18 cellular contexts compared by ENCODE assay signal in genomic region chr19:48474084-48474592, GRCh38. TPM values are rescaled to one million over a fixed set of nuclear protein-coding genes. Genes with fewer than 3 reads are reported as not detected.
A peak's percentile ranks its signal among the peaks of the same experiment; 100 is the strongest.
DNase-seq lines count a peak whose midpoint lies in the region; ATAC-seq and TF ChIP-seq lines count a peak whose summit lies in the region.
"Had no signal": no experiment of that assay in that cellular context is flagged by ENCODE, and none has a peak within 500 bp of the region (broad histone marks: within the 10 kb centered on the region; RNA-seq: fewer than 3 reads in every experiment).

No MANE protein-coding gene starts in this region.

- H3K36me3 Mint-ChIP-seq in T-helper 2 cell treated with Interferon-gamma antibody and Interleukin-4, amounts not matched to agents 5 μg/mL and 100 μg/mL, for 36 hours (ENCODE audit: low read depth): peaks cover 24% of the 10 kb centered on the region
- peaks cover 31% of the 10 kb centered on the region for H3K36me3 Mint-ChIP-seq in mesothelial cell of epicardium
- H3K36me3 Mint-ChIP-seq in stimulated activated effector memory CD8-positive, alpha-beta T cell treated with anti-CD3 and anti-CD28 coated beads, Interleukin-12 subunit alpha, Interleukin-12 subunit beta, amount 100 ng/mL, for 72 hours: peaks cover 69% of the 10 kb centered on the region

- no peaks in the 10 kb centered on the region for H3K27me3 ChIP-seq in RWPE2 (ENCODE audit: insufficient read depth, poor library complexity, severe bottlenecking)
- H3K27me3 ChIP-seq: SJSA1 had no signal

- H3K27ac ChIP-seq in RWPE2 (ENCODE audit: poor library complexity, severe bottlenecking): no peak overlapping the region
- H3K27ac ChIP-seq: 22Rv1, SJSA1 had no signal

- DNase-seq in T-helper 2 cell treated with Interferon-gamma antibody and Interleukin-4, amounts not matched to agents 5 μg/mL and 100 μg/mL, for 36 hours (ENCODE audit: low spot score): no peak
- DNase-seq in T-helper 2 cell: no peak
- peak; percentile 59 for DNase-seq in RWPE2 (ENCODE audit: low spot score)
- no peak for DNase-seq in mesothelial cell of epicardium (ENCODE audit: low spot score in 2 of 2, unreplicated experiment in 2 of 2)
- no peak for DNase-seq in stimulated activated effector memory CD8-positive, alpha-beta T cell treated with anti-CD3 and anti-CD28 coated beads, Interleukin-12 subunit alpha, Interleukin-12 subunit beta, amount 100 ng/mL, for 72 hours (ENCODE audit: low spot score in 2 of 2)
- DNase-seq: GOT3, Karpas-422, NCI-H1417, NCI-H2029, NCI-H510A, NCI-H82, RPMI8226, SW 1271 had no signal

- peaks cover 76% of the 10 kb centered on the region for H3K36me3 ChIP-seq in RWPE2 (ENCODE audit: low read depth)

- H3K4me3 ChIP-seq in RWPE2 (ENCODE audit: severe bottlenecking): no peak overlapping the region
- H3K4me3 ChIP-seq: SJSA1 had no signal

- H3K4me1 Mint-ChIP-seq in T-helper 2 cell treated with Interferon-gamma antibody and Interleukin-4, amounts not matched to agents 5 μg/mL and 100 μg/mL, for 36 hours (ENCODE audit: low read depth): peaks cover 2% of the 10 kb centered on the region
- H3K4me1 Mint-ChIP-seq in mesothelial cell of epicardium: peaks cover 11% of the 10 kb centered on the region
- peaks cover 13% of the 10 kb centered on the region for H3K4me1 Mint-ChIP-seq in stimulated activated effector memory CD8-positive, alpha-beta T cell treated with anti-CD3 and anti-CD28 coated beads, Interleukin-12 subunit alpha, Interleukin-12 subunit beta, amount 100 ng/mL, for 72 hours

- no peaks in the 10 kb centered on the region for H3K9me3 ChIP-seq in RWPE2 (ENCODE audit: severe bottlenecking)
- H3K9me3 ChIP-seq: SJSA1 had no signal

- no peak for ATAC-seq in RWPE2 (ENCODE audit: low read depth)
- ATAC-seq in stimulated activated effector memory CD8-positive, alpha-beta T cell treated with anti-CD3 and anti-CD28 coated beads, Interleukin-12 subunit alpha, Interleukin-12 subunit beta, amount 100 ng/mL, for 72 hours: no peak
- no peak for ATAC-seq in HG03442 (IDR thresholded peaks at IDR 0.05; ENCODE audit: unreplicated experiment)
- no peak for ATAC-seq in HG03457 (IDR thresholded peaks at IDR 0.05; ENCODE audit: unreplicated experiment)
- ATAC-seq in HG03196 (IDR thresholded peaks at IDR 0.05; ENCODE audit: unreplicated experiment): no peak

- TF ChIP-seq CTCF in RWPE2 (IDR thresholded peaks at IDR 0.05; ENCODE audit: poor library complexity, severe bottlenecking): no peak
- no peak for TF ChIP-seq CTCF in mesothelial cell of epicardium (IDR thresholded peaks at IDR 0.05; ENCODE audit: unreplicated experiment)

- H3K4me3 Mint-ChIP-seq in T-helper 2 cell treated with Interferon-gamma antibody and Interleukin-4, amounts not matched to agents 5 μg/mL and 100 μg/mL, for 36 hours: no peak overlapping the region
- no peak overlapping the region for H3K4me3 Mint-ChIP-seq in mesothelial cell of epicardium
- no peak overlapping the region for H3K4me3 Mint-ChIP-seq in stimulated activated effector memory CD8-positive, alpha-beta T cell treated with anti-CD3 and anti-CD28 coated beads, Interleukin-12 subunit alpha, Interleukin-12 subunit beta, amount 100 ng/mL, for 72 hours

- H3K27me3 Mint-ChIP-seq in T-helper 2 cell treated with Interferon-gamma antibody and Interleukin-4, amounts not matched to agents 5 μg/mL and 100 μg/mL, for 36 hours (ENCODE audit: low read depth): no peaks in the 10 kb centered on the region
- H3K27me3 Mint-ChIP-seq in mesothelial cell of epicardium (ENCODE audit: low read depth): no peaks in the 10 kb centered on the region

- H3K9me3 Mint-ChIP-seq in T-helper 2 cell treated with Interferon-gamma antibody and Interleukin-4, amounts not matched to agents 5 μg/mL and 100 μg/mL, for 36 hours: no peaks in the 10 kb centered on the region
- no peaks in the 10 kb centered on the region for H3K9me3 Mint-ChIP-seq in mesothelial cell of epicardium
- no peaks in the 10 kb centered on the region for H3K9me3 Mint-ChIP-seq in stimulated activated effector memory CD8-positive, alpha-beta T cell treated with anti-CD3 and anti-CD28 coated beads, Interleukin-12 subunit alpha, Interleukin-12 subunit beta, amount 100 ng/mL, for 72 hours

- H3K4me1 ChIP-seq in RWPE2 (ENCODE audit: insufficient read depth, poor library complexity, severe bottlenecking): no peaks in the 10 kb centered on the region

- peak overlapping the region; percentile 28 for H3K27ac Mint-ChIP-seq in T-helper 2 cell treated with Interferon-gamma antibody and Interleukin-4, amounts not matched to agents 5 μg/mL and 100 μg/mL, for 36 hours
- peak overlapping the region; percentile 11 for H3K27ac Mint-ChIP-seq in mesothelial cell of epicardium
- H3K27ac Mint-ChIP-seq in stimulated activated effector memory CD8-positive, alpha-beta T cell treated with anti-CD3 and anti-CD28 coated beads, Interleukin-12 subunit alpha, Interleukin-12 subunit beta, amount 100 ng/mL, for 72 hours: peak overlapping the region; percentile 79

RNA-seq across cellular contexts. Expression of gene CYTH2, which starts 5.0 kb away (rescaled TPM):
- 184 to 196 TPM (median 190 TPM) in 3 replicates for total RNA-seq in mesothelial cell of epicardium

RNA-seq across cellular contexts. Expression of gene KCNJ14, which starts 18.8 kb away (rescaled TPM):
- total RNA-seq in mesothelial cell of epicardium: 2.7 to 2.8 TPM (median 2.8 TPM) in 3 replicates

RNA-seq across cellular contexts. Expression of gene GRWD1, which starts 28.4 kb away (rescaled TPM):
- 34.0 to 36.5 TPM (median 36.2 TPM) in 3 replicates for total RNA-seq in mesothelial cell of epicardium

RNA-seq across cellular contexts. Expression of gene LMTK3, which starts 37.5 kb away (rescaled TPM):
- total RNA-seq in mesothelial cell of epicardium: 19.4 to 21.3 TPM (median 20.4 TPM) in 3 replicates
- total RNA-seq: SJSA1 had no signal

Comparison
In these comparisons a context has a peak if more than half of its experiments do, and no peak if none do; other contexts are left out.
1. H3K27ac Mint-ChIP-seq: peak in every context shown above with its lines; median percentile 79 in stimulated activated effector memory CD8-positive, alpha-beta T cell treated with anti-CD3 and anti-CD28 coated beads, Interleukin-12 subunit alpha, Interleukin-12 subunit beta, amount 100 ng/mL, for 72 hours; 28 in T-helper 2 cell treated with Interferon-gamma antibody and Interleukin-4, amounts not matched to agents 5 μg/mL and 100 μg/mL, for 36 hours; 11 in mesothelial cell of epicardium.